In the genomic region with DNA sequence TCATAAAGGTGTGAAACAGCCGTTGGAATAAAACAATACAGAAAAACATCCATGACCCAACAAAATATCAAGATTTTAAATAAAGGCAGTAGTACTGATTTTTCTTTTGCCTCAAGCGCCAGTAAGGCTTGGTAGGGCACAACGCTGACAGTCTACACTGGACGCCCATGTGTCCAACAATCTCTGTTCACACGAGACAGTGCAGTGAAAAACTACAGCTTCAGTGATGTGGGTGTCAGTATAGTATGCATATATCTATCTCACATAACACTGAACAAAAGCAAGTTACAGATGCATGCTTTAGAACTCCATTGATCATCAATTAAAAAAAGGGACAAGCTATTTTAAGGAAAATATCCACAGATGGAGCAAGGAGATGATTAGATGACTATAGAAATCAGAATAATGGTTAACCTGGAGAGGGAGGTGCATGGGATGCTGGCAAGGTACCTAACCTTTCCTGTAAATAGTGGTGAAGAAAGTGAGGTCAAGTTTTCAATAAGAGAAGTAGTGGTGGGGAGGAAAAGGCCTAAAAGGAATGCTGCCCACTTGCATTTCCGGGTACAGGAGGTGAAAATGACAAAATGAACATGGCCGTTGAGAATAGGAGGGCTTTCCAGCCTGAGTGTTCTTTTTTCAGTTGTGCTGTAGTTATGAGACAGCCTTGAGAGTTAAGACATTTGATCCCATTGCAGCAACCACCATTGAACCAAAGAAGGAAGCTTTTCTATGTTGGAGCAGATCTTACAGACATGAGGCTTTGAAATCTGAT, we compare ENCODE assay signal across 2 cellular contexts.
TF ChIP-seq lines count a peak whose summit lies in the region.

No MANE protein-coding gene starts in this region.

TF ChIP-seq in A549, 52 proteins besides CTCF, POLR2A, EP300 and RAD21:
- TF ChIP-seq POLR2AphosphoS2 (conservative IDR thresholded peaks at IDR 0.05; ENCODE audit: low read length): peak; percentile 81; the same call in 1 of the 2 replicates
- no peak for TF ChIP-seq CBX8 (IDR thresholded peaks at IDR 0.05)

TF ChIP-seq in GM12878, 131 proteins besides CTCF, POLR2A, EP300 and RAD21:
- TF ChIP-seq, protein P1, sequence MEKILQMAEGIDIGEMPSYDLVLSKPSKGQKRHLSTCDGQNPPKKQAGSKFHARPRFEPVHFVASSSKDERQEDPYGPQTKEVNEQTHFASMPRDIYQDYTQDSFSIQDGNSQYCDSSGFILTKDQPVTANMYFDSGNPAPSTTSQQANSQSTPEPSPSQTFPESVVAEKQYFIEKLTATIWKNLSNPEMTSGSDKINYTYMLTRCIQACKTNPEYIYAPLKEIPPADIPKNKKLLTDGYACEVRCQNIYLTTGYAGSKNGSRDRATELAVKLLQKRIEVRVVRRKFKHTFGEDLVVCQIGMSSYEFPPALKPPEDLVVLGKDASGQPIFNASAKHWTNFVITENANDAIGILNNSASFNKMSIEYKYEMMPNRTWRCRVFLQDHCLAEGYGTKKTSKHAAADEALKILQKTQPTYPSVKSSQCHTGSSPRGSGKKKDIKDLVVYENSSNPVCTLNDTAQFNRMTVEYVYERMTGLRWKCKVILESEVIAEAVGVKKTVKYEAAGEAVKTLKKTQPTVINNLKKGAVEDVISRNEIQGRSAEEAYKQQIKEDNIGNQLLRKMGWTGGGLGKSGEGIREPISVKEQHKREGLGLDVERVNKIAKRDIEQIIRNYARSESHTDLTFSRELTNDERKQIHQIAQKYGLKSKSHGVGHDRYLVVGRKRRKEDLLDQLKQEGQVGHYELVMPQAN (conservative IDR thresholded peaks at IDR 0.05): no peak
- TF ChIP-seq BACH1 (IDR thresholded peaks at IDR 0.05; ENCODE audit: borderline replicate concordance): 0 out of 2 replicates have a peak, but pooled peaks have one; percentile 21
